Comparison of ENCODE assay signal across 31 cellular contexts in the genomic region with DNA sequence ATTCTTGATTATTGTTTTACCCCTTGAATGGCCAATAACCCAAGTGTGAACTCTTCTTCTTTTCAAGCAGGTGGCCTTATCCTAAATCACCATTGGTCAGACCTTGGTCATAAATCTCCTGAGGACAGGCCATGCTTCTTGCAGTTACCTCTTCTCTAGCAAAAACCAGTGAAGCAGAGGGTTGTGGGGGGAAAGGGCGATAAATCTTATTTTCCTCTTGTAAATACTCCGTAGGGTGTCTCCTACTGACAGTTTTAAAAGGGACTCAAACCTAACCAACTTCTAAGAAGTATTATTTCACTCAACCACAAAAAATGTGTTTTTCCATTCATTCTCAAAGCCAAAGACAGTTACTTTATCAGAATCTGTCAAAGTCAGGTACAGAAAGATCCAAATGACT.
"Had no signal": no experiment of that assay in that cellular context is flagged by ENCODE, and none has a peak within 500 bp of the region (broad histone marks: within the 10 kb centered on the region; RNA-seq: fewer than 3 reads in every experiment).

No MANE protein-coding gene starts in this region.

- H3K4me3 ChIP-seq: adrenal gland, body of pancreas, breast epithelium had no signal

- FAIRE-seq: astrocyte, TTC549 had no signal

- H3K9me3 ChIP-seq: adrenal gland, body of pancreas had no signal

- H3K27ac ChIP-seq: adrenal gland, body of pancreas, brain microvascular endothelial cell, breast epithelium, VCaP had no signal

- H3K4me1 ChIP-seq: adrenal gland, body of pancreas, breast epithelium had no signal

- H3K36me3 ChIP-seq: adrenal gland, brain microvascular endothelial cell, breast epithelium had no signal

- DNase-seq: activated B cell treated with CpG ODN at 0.5 μM for 24 hours; activated CD4-positive, alpha-beta memory T cell treated with anti-CD3 and anti-CD28 coated beads for 36 hours; activated CD4-positive, alpha-beta T cell treated with anti-CD3 and anti-CD28 coated beads for 4 hours; activated CD4-positive, alpha-beta T cell treated with anti-CD3 and anti-CD28 coated beads, Interleukin-2, amount 10 ng/mL, durations not matched to agents 24 days and 14 days; activated CD4-positive, alpha-beta T cell treated with anti-CD3 and anti-CD28 coated beads, Interleukin-2, amount 50 U/mL, for 1 hour; activated CD4-positive, alpha-beta T cell treated with anti-CD3 and anti-CD28 coated beads, Interleukin-2, amount 50 U/mL, for 4 hours; activated CD4-positive, CD25-positive, alpha-beta regulatory T cell treated with anti-CD3 and anti-CD28 coated beads, Interleukin-2, amount 50 U/mL, for 72 hours; activated CD8-positive, alpha-beta memory T cell treated with anti-CD3 and anti-CD28 coated beads, Interleukin-2, amount 50 U/mL, for 4 hours; activated CD8-positive, alpha-beta T cell treated with anti-CD3 and anti-CD28 coated beads for 36 hours; activated effector memory CD4-positive, alpha-beta T cell treated with anti-CD3 and anti-CD28 coated beads, Interleukin-2, amount 50 U/mL, for 16 hours; activated gamma-delta T cell treated with Interleukin-2 at 50 U/mL for 16 hours; activated naive CD4-positive, alpha-beta T cell; activated naive CD4-positive, alpha-beta T cell treated with anti-CD3 and anti-CD28 coated beads for 36 hours; activated naive CD4-positive, alpha-beta T cell treated with anti-CD3 and anti-CD28 coated beads, Interleukin-2, amount 50 U/mL, for 16 hours; activated naive CD8-positive, alpha-beta T cell treated with anti-CD3 and anti-CD28 coated beads for 36 hours; activated T-cell treated with anti-CD3 and anti-CD28 coated beads for 4 hours; activated T-cell treated with anti-CD3 and anti-CD28 coated beads, Interleukin-2, amount 50 U/mL, for 1 hour; activated T-cell treated with anti-CD3 and anti-CD28 coated beads, Interleukin-2, amount 50 U/mL, for 4 hours; activated T-cell treated with anti-CD3 and anti-CD28 coated beads, Interleukin-2, amount 50 U/mL, for 72 hours; adrenal gland; amniotic stem cell; aorta; body of pancreas; brain microvascular endothelial cell; central memory CD4-positive, alpha-beta T cell; T-helper 2 cell; T-helper 9 cell had no signal
